ENCODE assay signal across 29 cellular contexts in the genomic region with DNA sequence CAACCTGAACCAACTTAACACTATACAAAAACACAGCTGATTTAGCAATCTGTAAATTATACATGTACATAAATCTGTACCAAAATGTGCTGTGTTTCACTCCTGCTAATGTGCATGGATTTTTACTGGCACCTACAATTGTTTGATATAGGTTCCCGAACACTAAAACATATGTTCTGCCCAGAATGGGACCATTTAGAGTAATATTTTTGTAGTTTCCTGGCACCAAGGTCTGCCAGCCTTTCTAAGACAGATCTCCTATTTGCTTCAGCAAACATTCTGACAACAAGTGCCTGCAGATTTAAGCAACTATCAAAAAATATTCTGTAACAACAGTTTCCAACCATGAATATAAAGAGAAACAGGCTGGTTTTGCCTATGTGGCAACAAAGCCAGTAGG. TPM values are rescaled to one million over a fixed set of nuclear protein-coding genes. Genes with fewer than 3 reads are reported as not detected.
"Had no signal": no experiment of that assay in that cellular context is flagged by ENCODE, and none has a peak within 500 bp of the region (broad histone marks: within the 10 kb centered on the region; RNA-seq: fewer than 3 reads in every experiment).

No MANE protein-coding gene starts in this region.

- H3K27ac ChIP-seq: ascending aorta, breast epithelium, cardiac muscle cell, coronary artery, epithelial cell of prostate, esophagus squamous epithelium, gastroesophageal sphincter, heart right ventricle had no signal

- H3K4me3 ChIP-seq: ascending aorta, breast epithelium, cardiac muscle cell, coronary artery, esophagus squamous epithelium, gastroesophageal sphincter, heart right ventricle had no signal

- H3K27me3 ChIP-seq: ascending aorta, breast epithelium had no signal

- H3K9me3 ChIP-seq: ascending aorta, breast epithelium, esophagus squamous epithelium, gastroesophageal sphincter, heart right ventricle had no signal

- DNase-seq: activated CD4-positive, alpha-beta memory T cell treated with anti-CD3 and anti-CD28 coated beads for 36 hours; activated CD4-positive, alpha-beta T cell treated with anti-CD3 and anti-CD28 coated beads for 1 hour; activated CD4-positive, alpha-beta T cell treated with anti-CD3 and anti-CD28 coated beads for 4 hours; activated CD8-positive, alpha-beta memory T cell treated with anti-CD3 and anti-CD28 coated beads, Interleukin-2, amount 10 ng/mL, durations not matched to agents 7 days and 5 days; activated CD8-positive, alpha-beta memory T cell treated with anti-CD3 and anti-CD28 coated beads, Interleukin-2, amount 50 U/mL, for 4 hours; activated CD8-positive, alpha-beta T cell treated with anti-CD3 and anti-CD28 coated beads, Interleukin-2, amount 10 ng/mL, durations not matched to agents 7 days and 5 days; activated gamma-delta T cell; activated naive CD4-positive, alpha-beta T cell; activated naive CD4-positive, alpha-beta T cell treated with anti-CD3 and anti-CD28 coated beads, Interleukin-2, amount 10 ng/mL, durations not matched to agents 7 days and 5 days; activated naive CD8-positive, alpha-beta T cell treated with anti-CD3 and anti-CD28 coated beads, Interleukin-2, amount 10 ng/mL, durations not matched to agents 7 days and 5 days; activated T-cell treated with anti-CD3 and anti-CD28 coated beads, Interleukin-2, amount 50 U/mL, for 24 hours; activated T-cell treated with anti-CD3 and anti-CD28 coated beads, Interleukin-2, amount 50 U/mL, for 72 hours; central memory CD4-positive, alpha-beta T cell; effector CD8-positive, alpha-beta T cell; esophagus squamous epithelium; foreskin melanocyte; heart right ventricle; T-helper 2 cell had no signal

- H3K36me3 ChIP-seq: ascending aorta, breast epithelium, cardiac muscle cell, esophagus squamous epithelium, gastroesophageal sphincter, heart right ventricle had no signal

- ATAC-seq: activated CD8-positive, alpha-beta memory T cell treated with anti-CD3 and anti-CD28 coated beads, Interleukin-2, amount 10 ng/mL, durations not matched to agents 7 days and 5 days; activated CD8-positive, alpha-beta T cell treated with anti-CD3 and anti-CD28 coated beads, Interleukin-2, amount 10 ng/mL, durations not matched to agents 7 days and 5 days; activated naive CD4-positive, alpha-beta T cell treated with anti-CD3 and anti-CD28 coated beads, Interleukin-2, amount 50 U/mL, for 72 hours; activated T-cell treated with anti-CD3 and anti-CD28 coated beads, Interleukin-2, amount 50 U/mL, for 72 hours; gastroesophageal sphincter; heart right ventricle had no signal

- FAIRE-seq: endometrium, endothelial cell of umbilical vein had no signal

RNA-seq across cellular contexts. Expression of a gene that starts 4.2 kb away (rescaled TPM):
- total RNA-seq: activated CD4-positive, alpha-beta memory T cell treated with anti-CD3 and anti-CD28 coated beads for 36 hours; activated CD8-positive, alpha-beta memory T cell treated with anti-CD3 and anti-CD28 coated beads for 36 hours; activated CD8-positive, alpha-beta memory T cell treated with anti-CD3 and anti-CD28 coated beads, Interleukin-2, amount 10 ng/mL, durations not matched to agents 7 days and 5 days; activated CD8-positive, alpha-beta T cell treated with anti-CD3 and anti-CD28 coated beads, Interleukin-2, amount 10 ng/mL, durations not matched to agents 7 days and 5 days; activated naive CD4-positive, alpha-beta T cell treated with anti-CD3 and anti-CD28 coated beads, Interleukin-2, amount 50 U/mL, for 72 hours; activated naive CD8-positive, alpha-beta T cell treated with anti-CD3 and anti-CD28 coated beads, Interleukin-2, amount 10 ng/mL, durations not matched to agents 7 days and 5 days; activated T-cell treated with anti-CD3 and anti-CD28 coated beads, Interleukin-2, amount 50 U/mL, for 72 hours; ascending aorta; endothelial cell of umbilical vein; T-helper 1 cell treated with Interleukin-12 subunit alpha and Interleukin-12 subunit beta and Interleukin-4 antibody, amounts not matched to agents 30 ng/mL and 1 ng/mL, for 36 hours had no signal
- polyA plus RNA-seq: cardiac muscle cell, endothelial cell of umbilical vein, heart right ventricle had no signal
